In genomic region chr2:166610180-166610919, GRCh38 we compare ENCODE assay signal across 13 cellular contexts.
A peak's percentile ranks its signal among the peaks of the same experiment; 100 is the strongest.
DNase-seq lines count a peak whose midpoint lies in the region; ATAC-seq and TF ChIP-seq lines count a peak whose summit lies in the region.
"Had no signal": no experiment of that assay in that cellular context is flagged by ENCODE, and none has a peak within 500 bp of the region (broad histone marks: within the 10 kb centered on the region; RNA-seq: fewer than 3 reads in every experiment).

No MANE protein-coding gene starts in this region.

- DNase-seq in activated CD8-positive, alpha-beta T cell treated with anti-CD3 and anti-CD28 coated beads for 36 hours: peak; percentile 20
- DNase-seq in activated CD8-positive, alpha-beta T cell treated with anti-CD3 and anti-CD28 coated beads, Interleukin-2, amount 10 ng/mL, durations not matched to agents 7 days and 5 days: no peak
- DNase-seq in astrocyte of the spinal cord (ENCODE audit: low read depth, low spot score) (peak; percentile 21), kidney epithelial cell (ENCODE audit: low read depth) (no peak)
- DNase-seq in stimulated activated naive CD8-positive, alpha-beta T cell treated with anti-CD3 and anti-CD28 coated beads, Interleukin-15, amount 100 ng/mL, for 72 hours: peak in 1 of 2 donors; percentile 8
- no peak for DNase-seq in activated T-helper 1 cell treated with anti-CD3 and anti-CD28 coated beads, Interleukin-12 subunit alpha, Interleukin-12 subunit beta, Interleukin-2, Interleukin-4 antibody, amounts not matched to agents 30 ng/mL and 10 ng/mL and 1 ng/mL, durations not matched to agents 14 hours and 24 hours and 36 hours (ENCODE audit: low spot score)
- no peak for DNase-seq in activated CD8-positive, alpha-beta memory T cell treated with anti-CD3 and anti-CD28 coated beads for 24 hours
- DNase-seq: activated CD4-positive, alpha-beta T cell treated with anti-CD3 and anti-CD28 coated beads, Interleukin-2, amount 10 ng/mL, durations not matched to agents 7 days and 5 days; hippocampal formation; NCI-H1105 treated with DMSO at 0.1 percent for 48 hours; stimulated activated CD8-positive, alpha-beta memory T cell treated with anti-CD3 and anti-CD28 coated beads, Interleukin-4, amount 100 ng/mL, for 48 hours had no signal

- H3K9me3 Mint-ChIP-seq in activated CD8-positive, alpha-beta T cell treated with anti-CD3 and anti-CD28 coated beads for 36 hours: peaks cover 2% of the 10 kb centered on the region
- no peaks in the 10 kb centered on the region for H3K9me3 Mint-ChIP-seq in activated CD8-positive, alpha-beta T cell treated with anti-CD3 and anti-CD28 coated beads, Interleukin-2, amount 10 ng/mL, durations not matched to agents 7 days and 5 days (ENCODE audit: insufficient read depth)
- no peaks in the 10 kb centered on the region for H3K9me3 Mint-ChIP-seq in stimulated activated naive CD8-positive, alpha-beta T cell treated with anti-CD3 and anti-CD28 coated beads, Interleukin-15, amount 100 ng/mL, for 72 hours
- no peaks in the 10 kb centered on the region for H3K9me3 Mint-ChIP-seq in activated T-helper 1 cell treated with anti-CD3 and anti-CD28 coated beads, Interleukin-12 subunit alpha, Interleukin-12 subunit beta, Interleukin-2, Interleukin-4 antibody, amounts not matched to agents 30 ng/mL and 10 ng/mL and 1 ng/mL, durations not matched to agents 14 hours and 24 hours and 36 hours
- H3K9me3 Mint-ChIP-seq: activated CD4-positive, alpha-beta T cell treated with anti-CD3 and anti-CD28 coated beads, Interleukin-2, amount 10 ng/mL, durations not matched to agents 7 days and 5 days had no signal

- H3K27ac Mint-ChIP-seq in activated CD8-positive, alpha-beta T cell treated with anti-CD3 and anti-CD28 coated beads for 36 hours: no peak overlapping the region
- no peak overlapping the region for H3K27ac Mint-ChIP-seq in activated CD8-positive, alpha-beta T cell treated with anti-CD3 and anti-CD28 coated beads, Interleukin-2, amount 10 ng/mL, durations not matched to agents 7 days and 5 days
- H3K27ac Mint-ChIP-seq in stimulated activated naive CD8-positive, alpha-beta T cell treated with anti-CD3 and anti-CD28 coated beads, Interleukin-15, amount 100 ng/mL, for 72 hours: peak overlapping the region in 1 of 2 donors; percentile 7
- no peak overlapping the region for H3K27ac Mint-ChIP-seq in activated T-helper 1 cell treated with anti-CD3 and anti-CD28 coated beads, Interleukin-12 subunit alpha, Interleukin-12 subunit beta, Interleukin-2, Interleukin-4 antibody, amounts not matched to agents 30 ng/mL and 10 ng/mL and 1 ng/mL, durations not matched to agents 14 hours and 24 hours and 36 hours
- H3K27ac Mint-ChIP-seq: activated CD4-positive, alpha-beta T cell treated with anti-CD3 and anti-CD28 coated beads, Interleukin-2, amount 10 ng/mL, durations not matched to agents 7 days and 5 days had no signal

- H3K4me1 Mint-ChIP-seq in activated CD8-positive, alpha-beta T cell treated with anti-CD3 and anti-CD28 coated beads for 36 hours (ENCODE audit: low read depth): peaks cover 12% of the 10 kb centered on the region
- H3K4me1 Mint-ChIP-seq in activated CD8-positive, alpha-beta T cell treated with anti-CD3 and anti-CD28 coated beads, Interleukin-2, amount 10 ng/mL, durations not matched to agents 7 days and 5 days (ENCODE audit: low read depth): no peaks in the 10 kb centered on the region
- H3K4me1 Mint-ChIP-seq in stimulated activated naive CD8-positive, alpha-beta T cell treated with anti-CD3 and anti-CD28 coated beads, Interleukin-15, amount 100 ng/mL, for 72 hours: peaks cover 20% of the 10 kb centered on the region
- H3K4me1 Mint-ChIP-seq in activated T-helper 1 cell treated with anti-CD3 and anti-CD28 coated beads, Interleukin-12 subunit alpha, Interleukin-12 subunit beta, Interleukin-2, Interleukin-4 antibody, amounts not matched to agents 30 ng/mL and 10 ng/mL and 1 ng/mL, durations not matched to agents 14 hours and 24 hours and 36 hours (ENCODE audit: low read depth): peaks cover 4% of the 10 kb centered on the region
- H3K4me1 Mint-ChIP-seq: activated CD4-positive, alpha-beta T cell treated with anti-CD3 and anti-CD28 coated beads, Interleukin-2, amount 10 ng/mL, durations not matched to agents 7 days and 5 days had no signal

- peak overlapping the region; percentile 57 for H3K4me3 Mint-ChIP-seq in activated CD8-positive, alpha-beta T cell treated with anti-CD3 and anti-CD28 coated beads for 36 hours
- no peak overlapping the region for H3K4me3 Mint-ChIP-seq in activated CD8-positive, alpha-beta T cell treated with anti-CD3 and anti-CD28 coated beads, Interleukin-2, amount 10 ng/mL, durations not matched to agents 7 days and 5 days
- peak overlapping the region; percentile 55 to 70 for H3K4me3 Mint-ChIP-seq in stimulated activated naive CD8-positive, alpha-beta T cell treated with anti-CD3 and anti-CD28 coated beads, Interleukin-15, amount 100 ng/mL, for 72 hours
- no peak overlapping the region for H3K4me3 Mint-ChIP-seq in activated T-helper 1 cell treated with anti-CD3 and anti-CD28 coated beads, Interleukin-12 subunit alpha, Interleukin-12 subunit beta, Interleukin-2, Interleukin-4 antibody, amounts not matched to agents 30 ng/mL and 10 ng/mL and 1 ng/mL, durations not matched to agents 14 hours and 24 hours and 36 hours
- H3K4me3 Mint-ChIP-seq: activated CD4-positive, alpha-beta T cell treated with anti-CD3 and anti-CD28 coated beads, Interleukin-2, amount 10 ng/mL, durations not matched to agents 7 days and 5 days had no signal

- intact Hi-C loops in activated CD8-positive, alpha-beta T cell treated with anti-CD3 and anti-CD28 coated beads for 36 hours (cut with micrococcal nuclease): no loop called here
- intact Hi-C loops in activated T-helper 1 cell treated with anti-CD3 and anti-CD28 coated beads, Interleukin-12 subunit alpha, Interleukin-12 subunit beta, Interleukin-2, Interleukin-4 antibody, amounts not matched to agents 30 ng/mL and 10 ng/mL and 1 ng/mL, durations not matched to agents 14 hours and 24 hours and 36 hours (cut with micrococcal nuclease): no loop called here

- ATAC-seq in activated CD8-positive, alpha-beta T cell treated with anti-CD3 and anti-CD28 coated beads for 36 hours: peak; percentile 58
- ATAC-seq in activated CD8-positive, alpha-beta T cell treated with anti-CD3 and anti-CD28 coated beads, Interleukin-2, amount 10 ng/mL, durations not matched to agents 7 days and 5 days: no peak
- peak; percentile 67 for ATAC-seq in stimulated activated naive CD8-positive, alpha-beta T cell treated with anti-CD3 and anti-CD28 coated beads, Interleukin-15, amount 100 ng/mL, for 72 hours
- no peak for ATAC-seq in HG03342 (IDR thresholded peaks at IDR 0.05; ENCODE audit: unreplicated experiment)

- in situ Hi-C loops in astrocyte of the spinal cord (cut with HindIII; ENCODE audit: low sequenced_read_pairs): no loop called here

- no peaks in the 10 kb centered on the region for H3K36me3 ChIP-seq in kidney epithelial cell (ENCODE audit: control insufficient read depth, insufficient read depth, low read length)
- H3K36me3 ChIP-seq: pancreas had no signal

- TF ChIP-seq CTCF in activated CD8-positive, alpha-beta T cell treated with anti-CD3 and anti-CD28 coated beads for 36 hours (IDR thresholded peaks at IDR 0.05): no peak
- TF ChIP-seq CTCF in astrocyte of the spinal cord (IDR thresholded peaks at IDR 0.05; ENCODE audit: low read depth, low read length) (no peak), kidney epithelial cell (IDR thresholded peaks at IDR 0.05; ENCODE audit: insufficient read depth, low read length, poor library complexity, severe bottlenecking) (no peak)

- CTCF ChIA-PET in activated CD8-positive, alpha-beta T cell treated with anti-CD3 and anti-CD28 coated beads for 36 hours (lab: Charles Lee): interaction anchor here (0.8 kb wide), 1 partner anchor 17 kb away, joined by 3 read pairs; no protein-coding TSS in a partner anchor
- CTCF ChIA-PET in activated CD8-positive, alpha-beta T cell treated with anti-CD3 and anti-CD28 coated beads, Interleukin-2, amount 10 ng/mL, durations not matched to agents 7 days and 5 days (lab: Charles Lee): no interaction called here

- no peak overlapping the region for H3K4me3 ChIP-seq in astrocyte of the spinal cord (ENCODE audit: low read depth, low read length)
- peak overlapping the region; percentile 40 for H3K4me3 ChIP-seq in kidney epithelial cell (ENCODE audit: low read depth, low read length)
- H3K4me3 ChIP-seq: pancreas had no signal

- no peaks in the 10 kb centered on the region for H3K36me3 Mint-ChIP-seq in activated CD8-positive, alpha-beta T cell treated with anti-CD3 and anti-CD28 coated beads for 36 hours (ENCODE audit: low read depth)
- no peaks in the 10 kb centered on the region for H3K36me3 Mint-ChIP-seq in activated CD8-positive, alpha-beta T cell treated with anti-CD3 and anti-CD28 coated beads, Interleukin-2, amount 10 ng/mL, durations not matched to agents 7 days and 5 days (ENCODE audit: low read depth)
- no peaks in the 10 kb centered on the region for H3K36me3 Mint-ChIP-seq in activated T-helper 1 cell treated with anti-CD3 and anti-CD28 coated beads, Interleukin-12 subunit alpha, Interleukin-12 subunit beta, Interleukin-2, Interleukin-4 antibody, amounts not matched to agents 30 ng/mL and 10 ng/mL and 1 ng/mL, durations not matched to agents 14 hours and 24 hours and 36 hours (ENCODE audit: low read depth)

- H3K27me3 ChIP-seq in kidney epithelial cell (ENCODE audit: control insufficient read depth, insufficient read depth, low read length): no peaks in the 10 kb centered on the region
- H3K27me3 ChIP-seq: pancreas had no signal

- peaks cover 16% of the 10 kb centered on the region for H3K27me3 Mint-ChIP-seq in activated CD8-positive, alpha-beta T cell treated with anti-CD3 and anti-CD28 coated beads for 36 hours
- peaks cover 4% of the 10 kb centered on the region for H3K27me3 Mint-ChIP-seq in activated CD8-positive, alpha-beta T cell treated with anti-CD3 and anti-CD28 coated beads, Interleukin-2, amount 10 ng/mL, durations not matched to agents 7 days and 5 days (ENCODE audit: low read depth)
- H3K27me3 Mint-ChIP-seq in stimulated activated naive CD8-positive, alpha-beta T cell treated with anti-CD3 and anti-CD28 coated beads, Interleukin-15, amount 100 ng/mL, for 72 hours: peaks cover 35% of the 10 kb centered on the region
- H3K27me3 Mint-ChIP-seq in activated T-helper 1 cell treated with anti-CD3 and anti-CD28 coated beads, Interleukin-12 subunit alpha, Interleukin-12 subunit beta, Interleukin-2, Interleukin-4 antibody, amounts not matched to agents 30 ng/mL and 10 ng/mL and 1 ng/mL, durations not matched to agents 14 hours and 24 hours and 36 hours (ENCODE audit: insufficient read depth): peaks cover 4% of the 10 kb centered on the region

- POLR2A ChIA-PET in activated CD8-positive, alpha-beta T cell treated with anti-CD3 and anti-CD28 coated beads for 36 hours (lab: Charles Lee): no interaction called here
- POLR2A ChIA-PET in activated CD8-positive, alpha-beta T cell treated with anti-CD3 and anti-CD28 coated beads, Interleukin-2, amount 10 ng/mL, durations not matched to agents 7 days and 5 days (lab: Charles Lee): no interaction called here

Comparison
In these comparisons a context has a peak if more than half of its experiments do, and no peak if none do; other contexts are left out.
1. ATAC-seq: peak in activated CD8-positive, alpha-beta T cell treated with anti-CD3 and anti-CD28 coated beads for 36 hours (single experiment) and stimulated activated naive CD8-positive, alpha-beta T cell treated with anti-CD3 and anti-CD28 coated beads, Interleukin-15, amount 100 ng/mL, for 72 hours (single experiment); none in activated CD8-positive, alpha-beta T cell treated with anti-CD3 and anti-CD28 coated beads, Interleukin-2, amount 10 ng/mL, durations not matched to agents 7 days and 5 days (single experiment) and HG03342 (single experiment).
2. DNase-seq: peak in activated CD8-positive, alpha-beta T cell treated with anti-CD3 and anti-CD28 coated beads for 36 hours (single experiment) and astrocyte of the spinal cord (single experiment); none in activated CD8-positive, alpha-beta T cell treated with anti-CD3 and anti-CD28 coated beads, Interleukin-2, amount 10 ng/mL, durations not matched to agents 7 days and 5 days (single experiment), kidney epithelial cell (single experiment), activated T-helper 1 cell treated with anti-CD3 and anti-CD28 coated beads, Interleukin-12 subunit alpha, Interleukin-12 subunit beta, Interleukin-2, Interleukin-4 antibody, amounts not matched to agents 30 ng/mL and 10 ng/mL and 1 ng/mL, durations not matched to agents 14 hours and 24 hours and 36 hours (single experiment) and activated CD8-positive, alpha-beta memory T cell treated with anti-CD3 and anti-CD28 coated beads for 24 hours (single experiment).
3. H3K4me3 Mint-ChIP-seq: peak in activated CD8-positive, alpha-beta T cell treated with anti-CD3 and anti-CD28 coated beads for 36 hours (single experiment) and stimulated activated naive CD8-positive, alpha-beta T cell treated with anti-CD3 and anti-CD28 coated beads, Interleukin-15, amount 100 ng/mL, for 72 hours (2 of 2); none in activated CD8-positive, alpha-beta T cell treated with anti-CD3 and anti-CD28 coated beads, Interleukin-2, amount 10 ng/mL, durations not matched to agents 7 days and 5 days (single experiment) and activated T-helper 1 cell treated with anti-CD3 and anti-CD28 coated beads, Interleukin-12 subunit alpha, Interleukin-12 subunit beta, Interleukin-2, Interleukin-4 antibody, amounts not matched to agents 30 ng/mL and 10 ng/mL and 1 ng/mL, durations not matched to agents 14 hours and 24 hours and 36 hours (single experiment).